1 cellular context compared by ENCODE assay signal in genomic region chr10:124708246-124708779, GRCh38.
TF ChIP-seq lines count a peak whose summit lies in the region.

No MANE protein-coding gene starts in this region.

TF ChIP-seq in HepG2, 621 proteins besides CTCF, POLR2A, EP300 and RAD21 (continued from another document and continues in another):
- TF ChIP-seq ATF2 (CRISPR knock-in tag; IDR thresholded peaks at IDR 0.05) (no peak), RNF2 (conservative IDR thresholded peaks at IDR 0.05; ENCODE audit: low read depth) (no peak), ZNF619 (CRISPR knock-in tag; IDR thresholded peaks at IDR 0.05) (0 out of 2 replicates have a peak, but pooled peaks have one; percentile 18), TOE1 (CRISPR knock-in tag; IDR thresholded peaks at IDR 0.05) (no peak), BRCA1 (CRISPR knock-in tag; IDR thresholded peaks at IDR 0.05) (no peak), ZNF550 (CRISPR knock-in tag; IDR thresholded peaks at IDR 0.05; ENCODE audit: borderline replicate concordance) (no peak), ZSCAN29 (CRISPR knock-in tag; conservative IDR thresholded peaks at IDR 0.05) (no peak), ZNF331 (CRISPR knock-in tag; IDR thresholded peaks at IDR 0.05) (peak; percentile 35; the same call in 1 of the 2 replicates), MEIS1 (CRISPR knock-in tag; IDR thresholded peaks at IDR 0.05; ENCODE audit: borderline replicate concordance) (no peak), HNF4A (CRISPR knock-in tag; IDR thresholded peaks at IDR 0.05) (peak; percentile 78), BHLHE40 (IDR thresholded peaks at IDR 0.05; ENCODE audit: low read length) (no peak), MNT (IDR thresholded peaks at IDR 0.05) (no peak), HOMEZ (CRISPR knock-in tag; IDR thresholded peaks at IDR 0.05; ENCODE audit: low read depth) (peak; percentile 25; the same call in 1 of the 2 replicates), ERF (CRISPR knock-in tag; IDR thresholded peaks at IDR 0.05) (peak; percentile 58; the same call in 1 of the 2 replicates), IKZF4 (CRISPR knock-in tag; IDR thresholded peaks at IDR 0.05; ENCODE audit: borderline replicate concordance, low read depth, not compliant biosample characterization) (no peak), PREB (CRISPR knock-in tag; IDR thresholded peaks at IDR 0.05) (no peak), TBP (CRISPR knock-in tag; IDR thresholded peaks at IDR 0.05) (no peak), KIAA2018 (CRISPR knock-in tag; IDR thresholded peaks at IDR 0.05; ENCODE audit: borderline replicate concordance) (no peak), ZNF616 (CRISPR knock-in tag; IDR thresholded peaks at IDR 0.05; ENCODE audit: low read depth) (no peak), GZF1 (CRISPR knock-in tag; IDR thresholded peaks at IDR 0.05) (no peak), HMG20A (CRISPR knock-in tag; IDR thresholded peaks at IDR 0.05; ENCODE audit: borderline replicate concordance) (peak; percentile 38; the same call in 1 of the 2 replicates), CEBPB (IDR thresholded peaks at IDR 0.05; ENCODE audit: borderline replicate concordance, low read depth, low read length) (peak; percentile 69; the same call in 1 of the 2 replicates), ZNF34 (CRISPR knock-in tag; IDR thresholded peaks at IDR 0.05; ENCODE audit: borderline replicate concordance) (no peak), ZNF574 (CRISPR knock-in tag; IDR thresholded peaks at IDR 0.05) (peak; percentile 27; the same call in 1 of the 2 replicates), SALL1 (CRISPR knock-in tag; IDR thresholded peaks at IDR 0.05) (peak; percentile 74), ARNT (IDR thresholded peaks at IDR 0.05) (no peak), ELF3 (CRISPR knock-in tag; IDR thresholded peaks at IDR 0.05) (peak; percentile 68), TBL1XR1 (IDR thresholded peaks at IDR 0.05; ENCODE audit: borderline replicate concordance, low read length, partially characterized antibody) (peak; percentile 96), FOXK2 (IDR thresholded peaks at IDR 0.05) (peak; percentile 76), DPF2 (CRISPR knock-in tag; IDR thresholded peaks at IDR 0.05; ENCODE audit: borderline replicate concordance, low read depth) (peak; percentile 70), KLF13 (CRISPR knock-in tag; IDR thresholded peaks at IDR 0.05) (no peak), ZNF138 (CRISPR knock-in tag; IDR thresholded peaks at IDR 0.05; ENCODE audit: low read depth) (no peak), TAF15 (IDR thresholded peaks at IDR 0.05; ENCODE audit: low read depth, low read length, poor library complexity, severe bottlenecking) (no peak), HDAC2 (CRISPR knock-in tag; IDR thresholded peaks at IDR 0.05) (peak; percentile 66; the same call in 1 of the 2 replicates), TP53 (CRISPR knock-in tag; conservative IDR thresholded peaks at IDR 0.05) (no peak), CREM (IDR thresholded peaks at IDR 0.05) (peak; percentile 61; the same call in 1 of the 2 replicates), CREM (CRISPR knock-in tag; IDR thresholded peaks at IDR 0.05) (no peak), MYC (CRISPR knock-in tag; IDR thresholded peaks at IDR 0.05; ENCODE audit: borderline replicate concordance) (0 out of 2 replicates have a peak, but pooled peaks have one; percentile 13), ZNF260 (CRISPR knock-in tag; IDR thresholded peaks at IDR 0.05; ENCODE audit: borderline replicate concordance, low read depth) (no peak), ZNF33A (CRISPR knock-in tag; IDR thresholded peaks at IDR 0.05; ENCODE audit: borderline replicate concordance) (no peak), IRF2 (CRISPR knock-in tag; IDR thresholded peaks at IDR 0.05) (peak; percentile 51; the same call in 1 of the 2 replicates), HOXA3 (CRISPR knock-in tag; IDR thresholded peaks at IDR 0.05) (peak; percentile 49; the same call in 1 of the 2 replicates), ZBTB39 (CRISPR knock-in tag; IDR thresholded peaks at IDR 0.05) (no peak), PAF1 (CRISPR knock-in tag; IDR thresholded peaks at IDR 0.05) (no peak), ZNF605 (CRISPR knock-in tag; IDR thresholded peaks at IDR 0.05) (0 out of 2 replicates have a peak, but pooled peaks have one; percentile 46), KLF16 (CRISPR knock-in tag; IDR thresholded peaks at IDR 0.05) (peak in 1 of 2 experiments; percentile 41; a peak in 1 of 4 replicates), ZNF383 (CRISPR knock-in tag; IDR thresholded peaks at IDR 0.05; ENCODE audit: borderline replicate concordance) (no peak), ZNF749 (CRISPR knock-in tag; IDR thresholded peaks at IDR 0.05; ENCODE audit: borderline replicate concordance) (no peak), THYN1 (CRISPR knock-in tag; IDR thresholded peaks at IDR 0.05; ENCODE audit: borderline replicate concordance, low read depth) (no peak), RCOR2 (CRISPR knock-in tag; IDR thresholded peaks at IDR 0.05) (peak; percentile 35; the same call in 1 of the 2 replicates), ONECUT2 (CRISPR knock-in tag; IDR thresholded peaks at IDR 0.05) (peak; percentile 98)
